17 cellular contexts compared by ENCODE assay signal in the genomic region with DNA sequence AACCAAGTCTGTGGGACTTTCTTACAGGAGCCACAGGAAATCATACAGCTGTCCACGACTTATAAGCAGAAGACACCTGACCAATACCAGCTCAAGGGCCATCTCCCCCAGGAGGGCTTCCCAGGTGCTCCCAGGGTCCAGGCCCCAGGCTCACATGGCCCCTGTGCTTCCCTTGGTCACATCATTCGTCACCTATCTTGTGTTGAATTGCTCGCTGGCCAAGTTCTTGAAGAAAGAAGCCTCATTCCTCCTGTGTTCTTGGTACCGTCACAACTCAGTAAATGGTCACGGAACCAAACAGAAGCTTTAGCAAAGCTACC.
"Had no signal": no experiment of that assay in that cellular context is flagged by ENCODE, and none has a peak within 500 bp of the region (broad histone marks: within the 10 kb centered on the region; RNA-seq: fewer than 3 reads in every experiment).

No MANE protein-coding gene starts in this region.

- H3K4me3 Mint-ChIP-seq: mesothelial cell of epicardium; natural killer cell; stimulated activated naive B cell treated with anti-CD40 and anti-IgM and Interleukin-4, amounts not matched to agents 10 μg/mL and 1 μg/mL and 100 μg/mL, for 72 hours had no signal

- H3K27ac Mint-ChIP-seq: immature natural killer cell; mesothelial cell of epicardium; natural killer cell; progenitor cell of endocrine pancreas; stimulated activated naive B cell treated with anti-CD40 and anti-IgM and Interleukin-4, amounts not matched to agents 10 μg/mL and 1 μg/mL and 100 μg/mL, for 72 hours had no signal

- H3K9me3 Mint-ChIP-seq: immature natural killer cell; mesothelial cell of epicardium; naive B cell; natural killer cell; stimulated activated naive B cell treated with anti-CD40 and anti-IgM and Interleukin-4, amounts not matched to agents 10 μg/mL and 1 μg/mL and 100 μg/mL, for 72 hours had no signal

- H3K27me3 Mint-ChIP-seq: naive B cell; stimulated activated naive B cell treated with anti-CD40 and anti-IgM and Interleukin-4, amounts not matched to agents 10 μg/mL and 1 μg/mL and 100 μg/mL, for 72 hours had no signal

- H3K36me3 Mint-ChIP-seq: immature natural killer cell, mesothelial cell of epicardium, naive B cell, natural killer cell had no signal

- DNase-seq: hypothalamus; immature natural killer cell; left colon; mesendoderm; naive B cell; natural killer cell; occipital lobe; stimulated activated CD4-positive, alpha-beta T cell treated with anti-CD3 and anti-CD28 coated beads, Interleukin-15, amount 100 ng/mL, for 24 hours; stimulated activated CD4-positive, alpha-beta T cell treated with anti-CD3 and anti-CD28 coated beads, Interleukin-2, amount 100 ng/mL, for 24 hours; stimulated activated CD4-positive, alpha-beta T cell treated with anti-CD3 and anti-CD28 coated beads, Interleukin-4, amount 100 ng/mL, for 1 hour; stimulated activated naive B cell treated with anti-CD40 and anti-IgM and Interleukin-4, amounts not matched to agents 10 μg/mL and 1 μg/mL and 100 μg/mL, for 72 hours; stimulated activated naive CD8-positive, alpha-beta T cell treated with anti-CD3 and anti-CD28 coated beads, Interleukin-15, Interleukin-2, amounts not matched to agents 100 U/mL and 50 U/mL, for 24 hours; stomach; tibial artery; trophoblast cell had no signal
